Comparison of ENCODE assay signal across 9 cellular contexts in the genomic region with DNA sequence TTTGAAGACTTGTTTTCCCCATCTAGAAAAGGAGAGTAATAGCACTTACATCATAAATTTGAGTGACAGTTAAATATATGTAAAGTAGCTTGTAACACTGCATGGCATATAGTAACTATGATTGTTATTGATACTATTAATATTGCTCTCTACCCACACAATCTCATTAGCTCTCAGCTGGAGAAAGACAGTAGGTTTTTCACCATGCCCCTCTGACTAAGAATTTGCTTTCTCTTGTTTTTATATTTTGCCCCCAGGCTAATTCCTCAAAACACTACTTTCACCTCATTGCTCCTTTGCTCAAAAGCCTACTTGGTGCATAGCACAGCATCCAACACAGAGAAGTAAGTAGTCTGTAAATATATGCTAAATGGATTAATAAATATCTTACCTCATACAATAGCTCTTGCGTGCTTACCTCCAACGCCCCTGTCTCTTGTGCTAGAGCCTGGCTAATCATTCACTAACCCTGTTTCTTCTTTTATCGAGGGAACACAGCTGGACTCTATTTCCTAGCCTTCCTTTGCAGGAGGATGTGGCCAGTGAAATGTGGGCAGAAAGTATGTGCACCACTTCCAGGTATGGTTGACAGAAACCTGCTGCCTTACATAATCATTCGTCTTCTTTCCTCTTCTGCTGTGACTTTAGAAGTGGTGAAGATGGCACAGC.
DNase-seq lines count a peak whose midpoint lies in the region; ATAC-seq and TF ChIP-seq lines count a peak whose summit lies in the region.
"Had no signal": no experiment of that assay in that cellular context is flagged by ENCODE, and none has a peak within 500 bp of the region (broad histone marks: within the 10 kb centered on the region; RNA-seq: fewer than 3 reads in every experiment).

No MANE protein-coding gene starts in this region.

- H3K4me3 ChIP-seq in GM23338 (no peak overlapping the region), A673 (ENCODE audit: low read depth, low read length, poor library complexity, severe bottlenecking) (no peak overlapping the region)

- no peak overlapping the region for H3K4me2 ChIP-seq in GM23338

- H3K4me1 Mint-ChIP-seq in GM23338, result no peaks in the 10 kb centered on the region
- H3K4me1 Mint-ChIP-seq in effector memory CD8-positive, alpha-beta T cell (ENCODE audit: low read depth in 2 of 2), result no peaks in the 10 kb centered on the region

- H3K27me3 ChIP-seq in GM23338 (ENCODE audit: insufficient read depth), result no peaks in the 10 kb centered on the region
- no peaks in the 10 kb centered on the region for H3K27me3 ChIP-seq in A673 (replicated peaks; ENCODE audit: insufficient read depth, low read depth, low read length, poor library complexity)

- no peak overlapping the region for H3K27ac Mint-ChIP-seq in GM23338
- H3K27ac Mint-ChIP-seq in effector memory CD8-positive, alpha-beta T cell, result no peak overlapping the region
- H3K27ac Mint-ChIP-seq: activated B cell treated with CpG ODN at 0.5 μM for 24 hours had no signal

- no peaks in the 10 kb centered on the region for H3K27me3 Mint-ChIP-seq in GM23338 (ENCODE audit: insufficient read depth, low read depth, poor library complexity)
- H3K27me3 Mint-ChIP-seq in effector memory CD8-positive, alpha-beta T cell, result no peaks in the 10 kb centered on the region
- H3K27me3 Mint-ChIP-seq: activated B cell treated with CpG ODN at 0.5 μM for 24 hours had no signal

- H3K4me3 Mint-ChIP-seq in GM23338, result no peak overlapping the region
- no peak overlapping the region for H3K4me3 Mint-ChIP-seq in effector memory CD8-positive, alpha-beta T cell
- H3K4me3 Mint-ChIP-seq: activated B cell treated with CpG ODN at 0.5 μM for 24 hours had no signal

- H3K9me3 Mint-ChIP-seq in GM23338, result no peaks in the 10 kb centered on the region
- no peaks in the 10 kb centered on the region for H3K9me3 Mint-ChIP-seq in effector memory CD8-positive, alpha-beta T cell
- H3K9me3 Mint-ChIP-seq: activated B cell treated with CpG ODN at 0.5 μM for 24 hours had no signal

- no peaks in the 10 kb centered on the region for H3K79me2 ChIP-seq in GM23338 (replicated peaks; ENCODE audit: insufficient read depth)

- H3K4me1 ChIP-seq in GM23338 (ENCODE audit: insufficient read depth) (no peaks in the 10 kb centered on the region), A673 (ENCODE audit: insufficient read depth, low read length, poor library complexity, severe bottlenecking) (peaks cover 25% of the 10 kb centered on the region)

- no peaks in the 10 kb centered on the region for H3K36me3 ChIP-seq in GM23338 (ENCODE audit: insufficient read depth)
- H3K36me3 ChIP-seq in A673 (ENCODE audit: insufficient read depth, low read length, poor library complexity, severe bottlenecking), result no peaks in the 10 kb centered on the region

- H3K27ac ChIP-seq in GM23338 (ENCODE audit: low read depth) (0 out of 2 replicates have a peak overlapping the region, but pooled peaks have one; percentile 40), A673 (ENCODE audit: low read depth, low read length, poor library complexity, severe bottlenecking) (no peak overlapping the region)

- H2AFZ ChIP-seq in GM23338, result no peak overlapping the region

- peaks cover 7% of the 10 kb centered on the region; the same call in 1 of the 3 replicates for H3K36me3 Mint-ChIP-seq in GM23338 (ENCODE audit: low read depth)
- no peaks in the 10 kb centered on the region for H3K36me3 Mint-ChIP-seq in effector memory CD8-positive, alpha-beta T cell (ENCODE audit: insufficient read depth)

- no peak for TF ChIP-seq CTCF in GM23338 (conservative IDR thresholded peaks at IDR 0.05; ENCODE audit: low read depth in 2 of 2)
- no peak for TF ChIP-seq CTCF in A673 (conservative IDR thresholded peaks at IDR 0.05; ENCODE audit: low read depth, low read length)

- H3K9me3 ChIP-seq in A673 (ENCODE audit: low read depth, low read length, poor library complexity, severe bottlenecking), result no peaks in the 10 kb centered on the region

- BruUV-seq in A673 (replicated peaks; lab: Mats Ljungman, UMichigan), result no TSS peak

- intact Hi-C loops in left colon (cut with DNase I, micrococcal nuclease), result no loop called here
- intact Hi-C loops in A673 (cut with micrococcal nuclease; ENCODE audit: unreplicated experiment), result no loop called here

- DNase-seq in GM23338 (ENCODE audit: low spot score) (no peak), HuH-7 (ENCODE audit: low spot score) (peak; percentile 19), left colon (no peak), HPDE6-E6E7 (ENCODE audit: extremely low spot score) (no peak), A673 (ENCODE audit: low spot score) (no peak)
- no peak for DNase-seq in effector memory CD8-positive, alpha-beta T cell
- no peak for DNase-seq in effector CD8-positive, alpha-beta T cell (lab: John Stamatoyannopoulos, UW)
- DNase-seq: activated B cell treated with CpG ODN at 0.5 μM for 24 hours had no signal

- no peaks in the 10 kb centered on the region for H3F3A ChIP-seq in GM23338 (replicated peaks; ENCODE audit: low read depth)

- CTCF ChIA-PET in A673 (lab: Charles Lee), result no interaction called here

- ATAC-seq in GM18508 (IDR thresholded peaks at IDR 0.05; ENCODE audit: insufficient read depth, unreplicated experiment), result peak; percentile 80
- ATAC-seq in GM23338, result no peak
- peak; percentile 74 for ATAC-seq in left colon
- ATAC-seq in effector memory CD8-positive, alpha-beta T cell (replicated peaks), result no peak

- no peaks in the 10 kb centered on the region for H3K9me2 ChIP-seq in GM23338 (ENCODE audit: insufficient read depth)

- POLR2A ChIA-PET in A673 (lab: Charles Lee; ENCODE audit: low non-redundant PET), result no interaction called here

- no peaks in the 10 kb centered on the region for H4K20me1 ChIP-seq in GM23338 (replicated peaks; ENCODE audit: insufficient read depth)

TF ChIP-seq in GM23338, 12 proteins besides CTCF, POLR2A, EP300 and RAD21 (continues in another document):
- TF ChIP-seq, protein P1, sequence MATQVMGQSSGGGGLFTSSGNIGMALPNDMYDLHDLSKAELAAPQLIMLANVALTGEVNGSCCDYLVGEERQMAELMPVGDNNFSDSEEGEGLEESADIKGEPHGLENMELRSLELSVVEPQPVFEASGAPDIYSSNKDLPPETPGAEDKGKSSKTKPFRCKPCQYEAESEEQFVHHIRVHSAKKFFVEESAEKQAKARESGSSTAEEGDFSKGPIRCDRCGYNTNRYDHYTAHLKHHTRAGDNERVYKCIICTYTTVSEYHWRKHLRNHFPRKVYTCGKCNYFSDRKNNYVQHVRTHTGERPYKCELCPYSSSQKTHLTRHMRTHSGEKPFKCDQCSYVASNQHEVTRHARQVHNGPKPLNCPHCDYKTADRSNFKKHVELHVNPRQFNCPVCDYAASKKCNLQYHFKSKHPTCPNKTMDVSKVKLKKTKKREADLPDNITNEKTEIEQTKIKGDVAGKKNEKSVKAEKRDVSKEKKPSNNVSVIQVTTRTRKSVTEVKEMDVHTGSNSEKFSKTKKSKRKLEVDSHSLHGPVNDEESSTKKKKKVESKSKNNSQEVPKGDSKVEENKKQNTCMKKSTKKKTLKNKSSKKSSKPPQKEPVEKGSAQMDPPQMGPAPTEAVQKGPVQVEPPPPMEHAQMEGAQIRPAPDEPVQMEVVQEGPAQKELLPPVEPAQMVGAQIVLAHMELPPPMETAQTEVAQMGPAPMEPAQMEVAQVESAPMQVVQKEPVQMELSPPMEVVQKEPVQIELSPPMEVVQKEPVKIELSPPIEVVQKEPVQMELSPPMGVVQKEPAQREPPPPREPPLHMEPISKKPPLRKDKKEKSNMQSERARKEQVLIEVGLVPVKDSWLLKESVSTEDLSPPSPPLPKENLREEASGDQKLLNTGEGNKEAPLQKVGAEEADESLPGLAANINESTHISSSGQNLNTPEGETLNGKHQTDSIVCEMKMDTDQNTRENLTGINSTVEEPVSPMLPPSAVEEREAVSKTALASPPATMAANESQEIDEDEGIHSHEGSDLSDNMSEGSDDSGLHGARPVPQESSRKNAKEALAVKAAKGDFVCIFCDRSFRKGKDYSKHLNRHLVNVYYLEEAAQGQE (IDR thresholded peaks at IDR 0.05; ENCODE audit: unreplicated experiment), result no peak
- TF ChIP-seq JUNB (IDR thresholded peaks at IDR 0.05; ENCODE audit: unreplicated experiment), result no peak
- TF ChIP-seq EZH2phosphoT487 (IDR thresholded peaks at IDR 0.05; ENCODE audit: unreplicated experiment), result no peak
- no peak for TF ChIP-seq CREB1 (CRISPR knock-in tag; IDR thresholded peaks at IDR 0.05; ENCODE audit: low read depth)
- no peak for TF ChIP-seq ZNF114 (CRISPR knock-in tag; IDR thresholded peaks at IDR 0.05)
- TF ChIP-seq, protein P2, sequence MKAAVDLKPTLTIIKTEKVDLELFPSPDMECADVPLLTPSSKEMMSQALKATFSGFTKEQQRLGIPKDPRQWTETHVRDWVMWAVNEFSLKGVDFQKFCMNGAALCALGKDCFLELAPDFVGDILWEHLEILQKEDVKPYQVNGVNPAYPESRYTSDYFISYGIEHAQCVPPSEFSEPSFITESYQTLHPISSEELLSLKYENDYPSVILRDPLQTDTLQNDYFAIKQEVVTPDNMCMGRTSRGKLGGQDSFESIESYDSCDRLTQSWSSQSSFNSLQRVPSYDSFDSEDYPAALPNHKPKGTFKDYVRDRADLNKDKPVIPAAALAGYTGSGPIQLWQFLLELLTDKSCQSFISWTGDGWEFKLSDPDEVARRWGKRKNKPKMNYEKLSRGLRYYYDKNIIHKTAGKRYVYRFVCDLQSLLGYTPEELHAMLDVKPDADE (IDR thresholded peaks at IDR 0.05), result no peak
- no peak for TF ChIP-seq POLR2AphosphoS5 (IDR thresholded peaks at IDR 0.05; ENCODE audit: low read depth)
- no peak for TF ChIP-seq STAT1 (IDR thresholded peaks at IDR 0.05; ENCODE audit: unreplicated experiment)
- no peak for TF ChIP-seq ZNF331 (CRISPR knock-in tag; IDR thresholded peaks at IDR 0.05; ENCODE audit: low read depth)
- no peak for TF ChIP-seq NANOG (IDR thresholded peaks at IDR 0.05; ENCODE audit: borderline replicate concordance)

Comparison
In these comparisons a context has a peak if more than half of its experiments do, and no peak if none do; other contexts are left out.
1. ATAC-seq: peak in GM18508 (single experiment) and left colon (single experiment); none in GM23338 (single experiment) and effector memory CD8-positive, alpha-beta T cell (single experiment).